In the genomic region with DNA sequence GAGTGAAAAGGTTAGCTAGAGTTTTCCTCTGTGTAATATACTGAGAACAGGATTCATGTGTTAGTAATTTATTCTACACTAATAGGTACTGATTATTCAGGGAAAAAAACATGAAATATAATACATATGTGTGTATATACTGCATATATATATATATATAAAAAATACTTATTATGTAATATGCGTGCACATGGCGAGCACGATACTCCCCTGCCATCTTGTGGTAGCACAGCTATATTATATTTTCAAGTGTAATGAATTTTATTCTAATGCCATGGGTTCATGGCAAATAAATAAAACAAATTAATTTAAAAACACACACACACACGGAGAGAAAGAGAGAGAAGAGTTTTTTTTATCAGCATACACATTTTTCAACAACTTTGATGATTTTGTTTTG, we compare ENCODE assay signal across 10 cellular contexts.
DNase-seq lines count a peak whose midpoint lies in the region; ATAC-seq and TF ChIP-seq lines count a peak whose summit lies in the region.
"Had no signal": no experiment of that assay in that cellular context is flagged by ENCODE, and none has a peak within 500 bp of the region (broad histone marks: within the 10 kb centered on the region; RNA-seq: fewer than 3 reads in every experiment).

No MANE protein-coding gene starts in this region.

- peaks cover 0 to 4% (median 0%) of the 10 kb centered on the region in 7 donors for H3K27me3 ChIP-seq in heart right ventricle
- no peaks in the 10 kb centered on the region for H3K27me3 ChIP-seq in right atrium auricular region
- H3K27me3 ChIP-seq in PC-9 (ENCODE audit: insufficient read depth, low read depth): no peaks in the 10 kb centered on the region
- no peaks in the 10 kb centered on the region for H3K27me3 ChIP-seq in esophagus squamous epithelium
- no peaks in the 10 kb centered on the region for H3K27me3 ChIP-seq in upper lobe of right lung

- BruUV-seq in PC-9 (replicated peaks; lab: Mats Ljungman, UMichigan): no TSS peak

- no peaks in the 10 kb centered on the region for H3F3A ChIP-seq in PC-9 (ENCODE audit: insufficient read depth, low read depth)

- no peak for TF ChIP-seq POLR2A in esophagus squamous epithelium (IDR thresholded peaks at IDR 0.05)

- TF ChIP-seq CTCF in heart right ventricle (IDR thresholded peaks at IDR 0.05): peak; percentile 9 to 55 (median 42)
- peak in 1 of 2 donors; percentile 46 for TF ChIP-seq CTCF in right atrium auricular region (IDR thresholded peaks at IDR 0.05)
- peak; percentile 79 for TF ChIP-seq CTCF in PC-9 (conservative IDR thresholded peaks at IDR 0.05)
- TF ChIP-seq CTCF in esophagus squamous epithelium (IDR thresholded peaks at IDR 0.05): peak in 4 of 6 experiments; percentile 39 to 57 (median 52)
- peak; percentile 20 for TF ChIP-seq CTCF in upper lobe of right lung (IDR thresholded peaks at IDR 0.05)
- TF ChIP-seq CTCF in natural killer cell (IDR thresholded peaks at IDR 0.05): no peak

- no peak overlapping the region for H3K4me3 Mint-ChIP-seq in natural killer cell
- H3K4me3 Mint-ChIP-seq in naive thymus-derived CD8-positive, alpha-beta T cell: no peak overlapping the region
- H3K4me3 Mint-ChIP-seq: activated naive CD8-positive, alpha-beta T cell treated with anti-CD3 and anti-CD28 coated beads for 36 hours had no signal

- CTCF ChIA-PET in PC-9 (lab: Charles Lee): interaction anchor here (0.8 kb wide), 1 partner anchor 1104 kb away, joined by 3 read pairs; no protein-coding TSS in a partner anchor

- H3K9me2 ChIP-seq in PC-9 (ENCODE audit: insufficient read depth): no peaks in the 10 kb centered on the region

- H3K36me3 ChIP-seq in heart right ventricle (no peaks in the 10 kb centered on the region), right atrium auricular region (no peaks in the 10 kb centered on the region), PC-9 (ENCODE audit: low read depth) (no peaks in the 10 kb centered on the region), esophagus squamous epithelium (no peaks in the 10 kb centered on the region), upper lobe of right lung (no peaks in the 10 kb centered on the region)

- ATAC-seq in heart right ventricle (no peak), upper lobe of right lung (no peak), natural killer cell (no peak)
- no peak for ATAC-seq in naive thymus-derived CD8-positive, alpha-beta T cell
- ATAC-seq: activated CD4-positive, CD25-positive, alpha-beta regulatory T cell treated with anti-CD3 and anti-CD28 coated beads, Interleukin-2, amount 50 U/mL, for 24 hours had no signal

- no peaks in the 10 kb centered on the region for H4K20me1 ChIP-seq in PC-9 (ENCODE audit: insufficient read depth)

- intact Hi-C loops in heart right ventricle (cut with DNase I) (loop anchor here in 7 of 10 donors (5.0 to 10.0 kb wide), 13 partner anchors 65 to 1915 kb away; a partner anchor contains a TSS), PC-9 (cut with micrococcal nuclease; ENCODE audit: unreplicated experiment) (no loop called here), esophagus squamous epithelium (cut with DNase I) (no loop called here), upper lobe of right lung (cut with DNase I) (no loop called here), natural killer cell (cut with micrococcal nuclease) (no loop called here)

- H3K9me3 Mint-ChIP-seq in natural killer cell: no peaks in the 10 kb centered on the region
- no peaks in the 10 kb centered on the region for H3K9me3 Mint-ChIP-seq in naive thymus-derived CD8-positive, alpha-beta T cell
- H3K9me3 Mint-ChIP-seq: activated naive CD8-positive, alpha-beta T cell treated with anti-CD3 and anti-CD28 coated beads for 36 hours had no signal

- no peaks in the 10 kb centered on the region for H3K27me3 Mint-ChIP-seq in natural killer cell (ENCODE audit: low read depth in 2 of 2)
- H3K27me3 Mint-ChIP-seq in naive thymus-derived CD8-positive, alpha-beta T cell: peaks cover 0 to 21% (median 3%) of the 10 kb centered on the region in 5 donors

- H3K9me3 ChIP-seq in heart right ventricle (no peaks in the 10 kb centered on the region), right atrium auricular region (no peaks in the 10 kb centered on the region), PC-9 (ENCODE audit: insufficient read depth, low read depth) (no peaks in the 10 kb centered on the region), esophagus squamous epithelium (no peaks in the 10 kb centered on the region), upper lobe of right lung (no peaks in the 10 kb centered on the region)

- no peak overlapping the region for H2AFZ ChIP-seq in PC-9

- no peaks in the 10 kb centered on the region for H3K79me2 ChIP-seq in PC-9 (ENCODE audit: low read depth)

- H3K4me1 ChIP-seq in heart right ventricle: no peaks in the 10 kb centered on the region
- H3K4me1 ChIP-seq in right atrium auricular region: no peaks in the 10 kb centered on the region
- no peaks in the 10 kb centered on the region for H3K4me1 ChIP-seq in PC-9 (replicated peaks; ENCODE audit: insufficient read depth)
- no peaks in the 10 kb centered on the region for H3K4me1 ChIP-seq in esophagus squamous epithelium
- H3K4me1 ChIP-seq in upper lobe of right lung: no peaks in the 10 kb centered on the region

- DNase-seq in heart right ventricle (no peak), right atrium auricular region (ENCODE audit: low spot score) (no peak), PC-9 (peak in 1 of 2 experiments; percentile 14), esophagus squamous epithelium (lab: John Stamatoyannopoulos, UW) (no peak), upper lobe of right lung (no peak), NCI-H1694 treated with DMSO at 0.1 percent for 48 hours (lab: John Stamatoyannopoulos, UW) (no peak), natural killer cell (no peak)
- no peak for DNase-seq in naive thymus-derived CD8-positive, alpha-beta T cell
- DNase-seq: activated naive CD8-positive, alpha-beta T cell treated with anti-CD3 and anti-CD28 coated beads for 36 hours had no signal

- H3K4me3 ChIP-seq in heart right ventricle (no peak overlapping the region), right atrium auricular region (no peak overlapping the region), PC-9 (no peak overlapping the region), esophagus squamous epithelium (no peak overlapping the region), upper lobe of right lung (no peak overlapping the region)

- H3K4me2 ChIP-seq in PC-9: no peak overlapping the region

- H3K27ac ChIP-seq in heart right ventricle: no peak overlapping the region
- no peak overlapping the region for H3K27ac ChIP-seq in right atrium auricular region
- H3K27ac ChIP-seq in PC-9: no peak overlapping the region
- H3K27ac ChIP-seq in esophagus squamous epithelium: no peak overlapping the region
- H3K27ac ChIP-seq in upper lobe of right lung: no peak overlapping the region

- no peaks in the 10 kb centered on the region for H3K4me1 Mint-ChIP-seq in natural killer cell
- H3K4me1 Mint-ChIP-seq in naive thymus-derived CD8-positive, alpha-beta T cell: no peaks in the 10 kb centered on the region
- H3K4me1 Mint-ChIP-seq: activated naive CD8-positive, alpha-beta T cell treated with anti-CD3 and anti-CD28 coated beads for 36 hours had no signal

- no peak overlapping the region for H3K27ac Mint-ChIP-seq in natural killer cell
- H3K27ac Mint-ChIP-seq in naive thymus-derived CD8-positive, alpha-beta T cell: no peak overlapping the region
- H3K27ac Mint-ChIP-seq: activated naive CD8-positive, alpha-beta T cell treated with anti-CD3 and anti-CD28 coated beads for 36 hours had no signal

- WGBS in heart right ventricle, 2 donors: 42 to 61% methylated on average over 4 of the region's 4 CpGs
- 24 to 26% methylated on average over 4 of the region's 4 CpGs for WGBS in esophagus squamous epithelium, 2 donors

- POLR2A ChIA-PET in PC-9 (lab: Charles Lee; ENCODE audit: unreplicated experiment): interaction anchor here (0.6 kb wide), 1 partner anchor 1105 kb away, joined by 3 read pairs; no protein-coding TSS in a partner anchor
- POLR2A ChIA-PET in naive thymus-derived CD8-positive, alpha-beta T cell (lab: Charles Lee): no interaction called here

- no peaks in the 10 kb centered on the region for H3K36me3 Mint-ChIP-seq in natural killer cell
- no peaks in the 10 kb centered on the region for H3K36me3 Mint-ChIP-seq in naive thymus-derived CD8-positive, alpha-beta T cell
- H3K36me3 Mint-ChIP-seq: activated naive CD8-positive, alpha-beta T cell treated with anti-CD3 and anti-CD28 coated beads for 36 hours had no signal

Comparison
In these comparisons a context has a peak if more than half of its experiments do, and no peak if none do; other contexts are left out.
1. intact Hi-C loops: an anchor here in heart right ventricle (5.0 to 10.0 kb wide); none called in PC-9, esophagus squamous epithelium, upper lobe of right lung and natural killer cell.